ENCODE assay signal across 7 cellular contexts in the genomic region with DNA sequence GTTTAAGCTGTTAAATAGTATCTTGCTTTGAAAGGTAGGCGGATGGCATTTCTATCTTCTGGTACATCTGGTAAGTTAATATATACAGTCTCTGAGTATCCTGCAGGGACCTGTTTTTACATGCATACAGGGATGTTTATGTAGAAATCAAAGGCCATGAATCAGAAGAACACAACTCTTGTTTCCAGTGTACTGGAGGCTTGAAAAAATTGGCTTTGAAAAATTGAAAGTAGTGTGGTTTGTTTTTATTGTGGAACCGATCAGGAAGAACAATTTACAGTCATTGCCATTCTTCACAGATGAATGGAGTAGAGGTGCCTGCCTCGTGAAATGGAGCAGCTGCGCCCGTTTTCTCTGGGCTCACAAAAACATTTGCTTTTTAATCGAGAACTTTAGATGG. TPM values are rescaled to one million over a fixed set of nuclear protein-coding genes. Genes with fewer than 3 reads are reported as not detected.
DNase-seq lines count a peak whose midpoint lies in the region; ATAC-seq and TF ChIP-seq lines count a peak whose summit lies in the region.

No MANE protein-coding gene starts in this region.

- no peaks in the 10 kb centered on the region for H3K4me1 ChIP-seq in right cardiac atrium (ENCODE audit: control insufficient read depth, insufficient read depth, low read length)

- no peak overlapping the region for H3K4me3 Mint-ChIP-seq in mesothelial cell of epicardium

- H3K4me1 Mint-ChIP-seq in mesothelial cell of epicardium = peaks cover 31% of the 10 kb centered on the region

- peak overlapping the region; percentile 60 for H3K27ac Mint-ChIP-seq in mesothelial cell of epicardium

- no peak for DNase-seq in mesothelial cell of epicardium (ENCODE audit: low spot score in 2 of 2, unreplicated experiment in 2 of 2)
- no peak for DNase-seq in right cardiac atrium
- DNase-seq in cerebellar cortex (ENCODE audit: low spot score) = no peak
- DNase-seq in 8988T = no peak

- intact Hi-C loops in right cardiac atrium (cut with DNase I) = no loop called here

- TF ChIP-seq CTCF in WI38 (IDR thresholded peaks at IDR 0.05; ENCODE audit: low read depth, low read length) = no peak
- no peak for TF ChIP-seq CTCF in mesothelial cell of epicardium (IDR thresholded peaks at IDR 0.05; ENCODE audit: unreplicated experiment)

- ATAC-seq in GM18909 (IDR thresholded peaks at IDR 0.05; ENCODE audit: poor library complexity, unreplicated experiment) = peak; percentile 45
- ATAC-seq in HG03432 (IDR thresholded peaks at IDR 0.05; ENCODE audit: unreplicated experiment) = peak; percentile 58
- ATAC-seq in right cardiac atrium = no peak

- no peaks in the 10 kb centered on the region for H3K36me3 Mint-ChIP-seq in mesothelial cell of epicardium

- H3K9me3 Mint-ChIP-seq in mesothelial cell of epicardium = no peaks in the 10 kb centered on the region

- whole genome bisulfite sequencing in right cardiac atrium = 87% methylated on average over 6 of the region's 6 CpGs

- H3K9me3 ChIP-seq in right cardiac atrium (ENCODE audit: control insufficient read depth, low read length) = no peaks in the 10 kb centered on the region

- no peak overlapping the region for H3K27ac ChIP-seq in right cardiac atrium (ENCODE audit: low read length)

- no peaks in the 10 kb centered on the region for H3K27me3 Mint-ChIP-seq in mesothelial cell of epicardium (ENCODE audit: low read depth)

- H3K27me3 ChIP-seq in right cardiac atrium (ENCODE audit: control insufficient read depth, insufficient read depth) = no peaks in the 10 kb centered on the region

- H3K4me3 ChIP-seq in WI38 (ENCODE audit: low read depth, low read length) = peak overlapping the region; percentile 11
- no peak overlapping the region for H3K4me3 ChIP-seq in right cardiac atrium (ENCODE audit: low read length)

RNA-seq across cellular contexts. Expression of a gene that starts 54.0 kb away (rescaled TPM):
- total RNA-seq in mesothelial cell of epicardium (20.5 to 22.9 TPM (median 22.2 TPM) in 3 replicates), right cardiac atrium (10 to 100 TPM; 17.6 to 27.4 (median 21.0) TPM)
- 25.0 TPM for polyA plus RNA-seq in right cardiac atrium

Comparison
In these comparisons a context has a peak if more than half of its experiments do, and no peak if none do; other contexts are left out.
1. ATAC-seq: peak in GM18909 (single experiment) and HG03432 (single experiment); none in right cardiac atrium (0 of 2).